9 cellular contexts compared by ENCODE assay signal in the genomic region with DNA sequence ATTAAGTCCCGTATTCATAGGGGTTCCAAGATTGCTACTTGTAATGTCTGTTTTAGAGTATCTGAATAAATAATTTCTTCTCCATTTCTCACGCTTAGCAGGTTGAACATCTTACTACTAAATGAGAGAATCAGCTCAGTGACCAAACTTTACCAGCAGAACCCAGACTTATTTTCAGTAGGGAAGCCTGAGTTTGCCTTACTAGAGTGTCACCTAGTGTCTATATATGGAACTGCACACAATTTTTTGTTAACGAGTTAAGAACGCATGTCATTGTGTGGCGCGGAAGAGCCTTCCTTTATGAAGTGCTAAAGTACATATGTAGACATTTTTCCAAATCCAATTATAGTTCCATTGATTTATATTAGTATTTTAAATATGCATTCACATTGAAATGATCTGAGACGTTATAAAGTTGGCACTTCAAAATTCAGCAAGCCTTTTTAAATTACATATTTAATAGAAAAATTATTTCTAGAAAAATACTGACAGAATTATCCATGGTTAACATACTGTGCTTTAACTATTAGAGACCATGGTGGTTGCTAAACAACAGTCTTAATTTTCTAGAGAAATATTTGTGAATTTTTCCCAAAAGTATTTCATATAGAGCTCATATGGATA.
DNase-seq lines count a peak whose midpoint lies in the region; ATAC-seq and TF ChIP-seq lines count a peak whose summit lies in the region.
"Had no signal": no experiment of that assay in that cellular context is flagged by ENCODE, and none has a peak within 500 bp of the region (broad histone marks: within the 10 kb centered on the region; RNA-seq: fewer than 3 reads in every experiment).

No MANE protein-coding gene starts in this region.

- no peaks in the 10 kb centered on the region for H3K4me1 Mint-ChIP-seq in activated B cell treated with CpG ODN at 0.5 μM for 24 hours

- no peaks in the 10 kb centered on the region for H3K36me3 Mint-ChIP-seq in activated B cell treated with CpG ODN at 0.5 μM for 24 hours (ENCODE audit: low read depth)

- H3K4me3 ChIP-seq in retinal pigment epithelial cell (ENCODE audit: low read length) = no peak overlapping the region

- TF ChIP-seq CTCF in activated B cell treated with CpG ODN at 0.5 μM for 24 hours (IDR thresholded peaks at IDR 0.05) (peak; percentile 50), retinal pigment epithelial cell (conservative IDR thresholded peaks at IDR 0.05; ENCODE audit: low read depth, low read length) (peak; percentile 89)

- CTCF ChIA-PET in activated B cell treated with CpG ODN at 0.5 μM for 24 hours (lab: Charles Lee) = interaction anchor here (0.6 to 4.2 kb wide), 8 partner anchors 13 to 312 kb away, joined by 3 to 23 read pairs (median 3); no protein-coding TSS in a partner anchor

- peaks cover 18% of the 10 kb centered on the region for H3K27me3 Mint-ChIP-seq in activated B cell treated with CpG ODN at 0.5 μM for 24 hours

- DNase-seq in DMS53 (lab: John Stamatoyannopoulos, UW) (peak; percentile 84), NCI-H2227 treated with DMSO at 0.1 percent for 48 hours (lab: John Stamatoyannopoulos, UW) (peak; percentile 77), activated B cell treated with CpG ODN at 0.5 μM for 24 hours (no peak), glomerular endothelial cell (ENCODE audit: extremely low read depth, low read depth, low spot score) (peak; percentile 54), retinal pigment epithelial cell (ENCODE audit: low read depth) (peak; percentile 33), ecto neural progenitor cell (ENCODE audit: low spot score) (no peak)
- DNase-seq: activated T-cell treated with anti-CD3 and anti-CD28 coated beads, Interleukin-2, amount 50 U/mL, for 4 hours had no signal

- ATAC-seq in GM19372 (IDR thresholded peaks at IDR 0.05; ENCODE audit: low read depth, unreplicated experiment) = peak; percentile 81
- ATAC-seq in HG03432 (IDR thresholded peaks at IDR 0.05; ENCODE audit: unreplicated experiment) = peak; percentile 90
- ATAC-seq in activated B cell treated with CpG ODN at 0.5 μM for 24 hours (ENCODE audit: low read depth) = peak; percentile 65

- no peak overlapping the region for H3K4me3 Mint-ChIP-seq in activated B cell treated with CpG ODN at 0.5 μM for 24 hours
- H3K4me3 Mint-ChIP-seq: activated T-cell treated with anti-CD3 and anti-CD28 coated beads, Interleukin-2, amount 50 U/mL, for 4 hours had no signal

- no peaks in the 10 kb centered on the region for H3K9me3 Mint-ChIP-seq in activated B cell treated with CpG ODN at 0.5 μM for 24 hours
- H3K9me3 Mint-ChIP-seq: activated T-cell treated with anti-CD3 and anti-CD28 coated beads, Interleukin-2, amount 50 U/mL, for 4 hours had no signal

- H3K27ac Mint-ChIP-seq in activated B cell treated with CpG ODN at 0.5 μM for 24 hours = no peak overlapping the region

- POLR2A ChIA-PET in activated B cell treated with CpG ODN at 0.5 μM for 24 hours (lab: Charles Lee) = no interaction called here

- intact Hi-C loops in activated B cell treated with CpG ODN at 0.5 μM for 24 hours (cut with micrococcal nuclease) = loop anchor here (1.0 kb wide), 1 partner anchor 36 kb away; no protein-coding TSS in a partner anchor

Comparison
In these comparisons a context has a peak if more than half of its experiments do, and no peak if none do; other contexts are left out.
1. DNase-seq: peak in DMS53 (single experiment), NCI-H2227 treated with DMSO at 0.1 percent for 48 hours (single experiment), glomerular endothelial cell (single experiment) and retinal pigment epithelial cell (single experiment); none in activated B cell treated with CpG ODN at 0.5 μM for 24 hours (single experiment) and ecto neural progenitor cell (single experiment).
2. Peak in every context shown above with its lines, with median percentiles within 50 percentile points of each other: ATAC-seq.